ENCODE assay signal across 1 cellular context in genomic region chr2:174395284-174395968, GRCh38.
TF ChIP-seq lines count a peak whose summit lies in the region.

TSS of gene SCRN3 (plus strand) at chr2:174395730. CDS start at chr2:174398284, 2,554 bp downstream.

TF ChIP-seq in HepG2, 621 proteins besides CTCF, POLR2A, EP300 and RAD21 (continued from another document and continues in another):
- TF ChIP-seq ZFP41 (CRISPR knock-in tag; IDR thresholded peaks at IDR 0.05; ENCODE audit: borderline replicate concordance), result 0 out of 2 replicates have a peak, but pooled peaks have one; percentile 12
- TF ChIP-seq MAZ (IDR thresholded peaks at IDR 0.05; ENCODE audit: borderline replicate concordance, low read depth, low read length), result peak; percentile 54; the same call in 1 of the 2 replicates
- peak; percentile 94 for TF ChIP-seq MAZ (CRISPR knock-in tag; IDR thresholded peaks at IDR 0.05; ENCODE audit: low read depth)
- peak; percentile 99 for TF ChIP-seq MEIS1 (CRISPR knock-in tag; IDR thresholded peaks at IDR 0.05; ENCODE audit: borderline replicate concordance)
- TF ChIP-seq RXRB (CRISPR knock-in tag; IDR thresholded peaks at IDR 0.05; ENCODE audit: borderline replicate concordance), result peak; percentile 49
- TF ChIP-seq HNRNPL (IDR thresholded peaks at IDR 0.05; ENCODE audit: low read depth, low read length), result 0 out of 2 replicates have a peak, but pooled peaks have one; percentile 19
- TF ChIP-seq RERE (CRISPR knock-in tag; IDR thresholded peaks at IDR 0.05; ENCODE audit: low read depth), result peak; percentile 30; the same call in 1 of the 2 replicates
- 0 out of 2 replicates have a peak, but pooled peaks have one; percentile 35 for TF ChIP-seq KDM6A (CRISPR knock-in tag; IDR thresholded peaks at IDR 0.05; ENCODE audit: low read depth)
- peak; percentile 57; the same call in 1 of the 2 replicates for TF ChIP-seq NR0B2 (CRISPR knock-in tag; IDR thresholded peaks at IDR 0.05)
- TF ChIP-seq YEATS2 (CRISPR knock-in tag; IDR thresholded peaks at IDR 0.05; ENCODE audit: borderline replicate concordance), result peak; percentile 93; the same call in 1 of the 2 replicates
- peak; percentile 86; the same call in 2 of the 3 replicates for TF ChIP-seq MXI1 (IDR thresholded peaks at IDR 0.05; ENCODE audit: borderline replicate concordance, low read depth, low read length)
- peak; percentile 50; the same call in 1 of the 2 replicates for TF ChIP-seq SNAPC4 (CRISPR knock-in tag; IDR thresholded peaks at IDR 0.05)
- TF ChIP-seq MNT (IDR thresholded peaks at IDR 0.05), result peak; percentile 77
- peak in 1 of 2 experiments; percentile 45; a peak in 1 of 4 replicates for TF ChIP-seq REST (IDR thresholded peaks at IDR 0.05; ENCODE audit: borderline replicate concordance in 1 of 2, low read depth in 1 of 2, low read length in 2 of 2)
- TF ChIP-seq HOXA3 (CRISPR knock-in tag; IDR thresholded peaks at IDR 0.05), result peak; percentile 86
- no peak; the same call in 1 of the 2 replicates for TF ChIP-seq ZNF362 (CRISPR knock-in tag; IDR thresholded peaks at IDR 0.05; ENCODE audit: borderline replicate concordance)
- peak; percentile 59 for TF ChIP-seq ATF2 (CRISPR knock-in tag; IDR thresholded peaks at IDR 0.05)
- 0 out of 2 replicates have a peak, but pooled peaks have one; percentile 25 for TF ChIP-seq GFI1 (CRISPR knock-in tag; IDR thresholded peaks at IDR 0.05; ENCODE audit: borderline replicate concordance)
- TF ChIP-seq ZNF253 (CRISPR knock-in tag; IDR thresholded peaks at IDR 0.05; ENCODE audit: borderline replicate concordance), result 0 out of 2 replicates have a peak, but pooled peaks have one; percentile 22
- peak; percentile 31; the same call in 1 of the 2 replicates for TF ChIP-seq BCL3 (CRISPR knock-in tag; IDR thresholded peaks at IDR 0.05)
- TF ChIP-seq HNRNPLL (IDR thresholded peaks at IDR 0.05; ENCODE audit: low read depth, low read length, poor library complexity, severe bottlenecking), result peak; percentile 75
